ENCODE assay signal across 8 cellular contexts in the genomic region with DNA sequence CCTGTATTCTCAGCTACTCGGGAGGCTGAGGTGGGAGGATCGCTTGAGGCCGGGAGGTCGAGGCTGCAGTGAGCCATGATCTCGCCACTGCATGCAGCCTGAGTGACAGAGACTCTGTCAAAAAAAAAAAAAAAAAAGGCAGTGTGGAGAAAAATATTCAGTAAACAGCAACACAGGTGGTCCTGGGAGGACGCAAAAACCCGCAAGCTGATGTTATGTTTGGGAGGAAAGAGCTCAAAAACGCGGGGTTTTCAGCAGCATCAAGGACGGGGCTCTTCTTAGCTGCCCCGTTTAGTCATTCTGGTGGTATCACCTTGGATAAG. TPM values are rescaled to one million over a fixed set of nuclear protein-coding genes. Genes with fewer than 3 reads are reported as not detected.
DNase-seq lines count a peak whose midpoint lies in the region; ATAC-seq and TF ChIP-seq lines count a peak whose summit lies in the region.

No MANE protein-coding gene starts in this region.

- ATAC-seq in HG03025 (IDR thresholded peaks at IDR 0.05; ENCODE audit: low FRiP score, unreplicated experiment) = no peak

- CTCF ChIA-PET in A673 (lab: Charles Lee) = interaction anchor here (0.6 to 1.5 kb wide), 8 partner anchors 8 to 955 kb away, joined by 3 to 13 read pairs (median 6); a partner anchor contains a TSS

- DNase-seq in A673 (ENCODE audit: low spot score) (no peak), HL-60 (ENCODE audit: low read depth in 1 of 2, low spot score in 1 of 2) (no peak), caudate nucleus (lab: John Stamatoyannopoulos, UW) (no peak), DMS153 treated with DMSO at 0.1 percent for 48 hours (lab: John Stamatoyannopoulos, UW; ENCODE audit: unreplicated experiment) (no peak), dermis blood vessel endothelial cell (no peak)
- no peak for DNase-seq in stimulated activated CD4-positive, alpha-beta T cell treated with anti-CD3 and anti-CD28 coated beads, Interleukin-15, amount 100 ng/mL, for 24 hours

- H3K27ac ChIP-seq in A673 (ENCODE audit: low read depth, low read length, poor library complexity, severe bottlenecking) (peak overlapping the region; percentile 97), HL-60 (replicated peaks) (peak overlapping the region; percentile 82), caudate nucleus (ENCODE audit: low read depth, low read length) (peak overlapping the region; percentile 99), muscle layer of colon (ENCODE audit: low read depth, low read length) (no peak overlapping the region)

- TF ChIP-seq CTCF in A673 (conservative IDR thresholded peaks at IDR 0.05; ENCODE audit: low read depth, low read length) (no peak), HL-60 (IDR thresholded peaks at IDR 0.05; ENCODE audit: insufficient read depth, low read length) (no peak)

- peaks cover 5% of the 10 kb centered on the region for H3K4me1 ChIP-seq in A673 (ENCODE audit: insufficient read depth, low read length, poor library complexity, severe bottlenecking)
- H3K4me1 ChIP-seq in muscle layer of colon (ENCODE audit: insufficient read depth, low read length) = peaks cover 7% of the 10 kb centered on the region

- H3K9me3 ChIP-seq in A673 (ENCODE audit: low read depth, low read length, poor library complexity, severe bottlenecking) = no peaks in the 10 kb centered on the region
- no peaks in the 10 kb centered on the region for H3K9me3 ChIP-seq in muscle layer of colon (ENCODE audit: low read length)

- H3K27me3 ChIP-seq in A673 (replicated peaks; ENCODE audit: insufficient read depth, low read depth, low read length, poor library complexity) = no peaks in the 10 kb centered on the region
- H3K27me3 ChIP-seq in HL-60 (ENCODE audit: insufficient read depth, poor library complexity, severe bottlenecking) = no peaks in the 10 kb centered on the region
- H3K27me3 ChIP-seq in muscle layer of colon (ENCODE audit: control insufficient read depth in 1 of 2, insufficient read depth in 2 of 2, low read length in 2 of 2) = no peaks in the 10 kb centered on the region

- BruUV-seq in A673 (replicated peaks; lab: Mats Ljungman, UMichigan) = TSS peak; percentile 48

- peaks cover 6% of the 10 kb centered on the region for H3K36me3 ChIP-seq in A673 (ENCODE audit: insufficient read depth, low read length, poor library complexity, severe bottlenecking)
- no peaks in the 10 kb centered on the region for H3K36me3 ChIP-seq in muscle layer of colon (ENCODE audit: insufficient read depth, low read length)

- no peak overlapping the region for H3K9ac ChIP-seq in muscle layer of colon (ENCODE audit: low read length)

- peak overlapping the region; percentile 67 for H3K4me3 ChIP-seq in A673 (ENCODE audit: low read depth, low read length, poor library complexity, severe bottlenecking)
- H3K4me3 ChIP-seq in HL-60 (replicated peaks; ENCODE audit: insufficient read depth, low read length) = peak overlapping the region; percentile 46
- H3K4me3 ChIP-seq in muscle layer of colon (ENCODE audit: low read depth in 1 of 2, low read length in 2 of 2) = peak overlapping the region; percentile 24 to 77

- intact Hi-C loops in A673 (cut with micrococcal nuclease; ENCODE audit: unreplicated experiment) = no loop called here

- POLR2A ChIA-PET in A673 (lab: Charles Lee; ENCODE audit: low non-redundant PET) = no interaction called here

RNA-seq across cellular contexts. Expression of a gene that starts 0.6 kb away (rescaled TPM):
- 6.8 and 7.1 TPM in 2 replicates for total RNA-seq in A673 (2021)
- 3.9 and 5.3 TPM in 2 replicates for total RNA-seq in dermis blood vessel endothelial cell

RNA-seq across cellular contexts. Expression of a gene that starts 15.8 kb away (rescaled TPM):
- 49.1 and 65.7 TPM in 2 replicates for total RNA-seq in A673 (2021)
- total RNA-seq in dermis blood vessel endothelial cell = 2.0 and 3.6 TPM in 2 replicates

RNA-seq across cellular contexts. Expression of a gene that starts 18.5 kb away (rescaled TPM):
- 37.1 and 38.4 TPM in 2 replicates for total RNA-seq in A673 (2021)
- 16.3 and 20.8 TPM in 2 replicates for total RNA-seq in dermis blood vessel endothelial cell

RNA-seq across cellular contexts. Expression of a gene that starts 19.5 kb away (rescaled TPM):
- total RNA-seq in A673 (2021) (16.1 and 17.1 TPM in 2 replicates), dermis blood vessel endothelial cell (1.4 and 2.6 TPM in 2 replicates)

RNA-seq across cellular contexts. Expression of a gene that starts 23.0 kb away (rescaled TPM):
- total RNA-seq in A673 (2021) (39.9 and 41.5 TPM in 2 replicates), dermis blood vessel endothelial cell (7.8 and 13.9 TPM in 2 replicates)

Comparison
In these comparisons a context has a peak if more than half of its experiments do, and no peak if none do; other contexts are left out.
1. RNA of a gene that starts 15.8 kb away (total RNA-seq): 49.1 to 65.7 TPM in A673; 2.0 to 3.6 TPM in dermis blood vessel endothelial cell; every median in the first group is over 10 times any median in the second.
2. Peak in every context shown above with its lines, with median percentiles within 50 percentile points of each other: H3K4me3 ChIP-seq.